ENCODE assay signal across 23 cellular contexts in the genomic region with DNA sequence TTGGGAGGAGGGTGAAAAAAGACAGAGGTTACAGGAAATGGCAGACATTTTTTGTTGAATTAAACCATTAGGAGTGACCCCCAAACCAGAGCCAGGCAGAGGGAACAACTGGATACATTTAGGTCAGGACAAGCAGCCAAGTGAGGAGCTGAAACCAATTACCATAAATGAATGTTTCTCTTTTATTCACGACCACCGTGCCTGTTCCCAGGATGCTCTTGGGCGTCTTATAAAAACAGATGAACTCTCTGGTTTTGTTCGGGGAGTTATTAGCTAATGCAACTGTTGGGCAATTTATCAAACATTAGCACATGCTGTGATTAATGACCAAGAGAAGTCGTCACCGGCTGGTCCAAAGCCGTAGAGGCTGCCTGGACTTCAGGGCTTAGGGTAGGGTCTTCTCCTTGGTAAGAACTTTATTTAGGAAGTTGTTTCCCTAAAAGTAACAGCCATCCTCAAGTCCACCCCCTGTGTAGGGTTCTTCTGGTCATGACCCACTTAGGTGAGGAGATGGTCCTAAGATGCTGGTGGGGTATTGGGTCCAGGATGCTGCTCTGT.
DNase-seq lines count a peak whose midpoint lies in the region; ATAC-seq, FAIRE-seq and TF ChIP-seq lines count a peak whose summit lies in the region.
"Had no signal": no experiment of that assay in that cellular context is flagged by ENCODE, and none has a peak within 500 bp of the region (broad histone marks: within the 10 kb centered on the region; RNA-seq: fewer than 3 reads in every experiment).

No MANE protein-coding gene starts in this region.

- intact Hi-C loops in Calu3 (cut with micrococcal nuclease; ENCODE audit: unreplicated experiment), result no loop called here
- intact Hi-C loops in lower leg skin (cut with DNase I; ENCODE audit: low total_unique reads), result loop anchor here (10.0 kb wide), 1 partner anchor 144 kb away; the partner anchor contains the start of gene FOXD2
- intact Hi-C loops in sciatic nerve (cut with DNase I), result no loop called here
- intact Hi-C loops in Caco-2 (cut with micrococcal nuclease; ENCODE audit: unreplicated experiment), result no loop called here

- TF ChIP-seq CTCF in Calu3 (IDR thresholded peaks at IDR 0.05; ENCODE audit: unreplicated experiment) (no peak), lower leg skin (IDR thresholded peaks at IDR 0.05) (no peak), Caco-2 (IDR thresholded peaks at IDR 0.05; ENCODE audit: insufficient read depth in 1 of 2, low read depth in 1 of 2, low read length in 1 of 2, severe bottlenecking in 1 of 2, unreplicated experiment in 1 of 2) (no peak)

- no peak overlapping the region for H3K4me3 ChIP-seq in SJSA1
- no peak overlapping the region for H3K4me3 ChIP-seq in lower leg skin (ENCODE audit: low read depth, poor library complexity, severe bottlenecking)
- H3K4me3 ChIP-seq in Caco-2 (ENCODE audit: low read depth, low read length), result no peak overlapping the region
- H3K4me3 ChIP-seq: heart right ventricle had no signal

- ATAC-seq in sciatic nerve (peak; percentile 80), HG02884 (IDR thresholded peaks at IDR 0.05; ENCODE audit: unreplicated experiment) (no peak)
- ATAC-seq: effector memory CD8-positive, alpha-beta T cell; Panc1 had no signal

- TF ChIP-seq POLR2A in lower leg skin (IDR thresholded peaks at IDR 0.05) (no peak), GM12891 (IDR thresholded peaks at IDR 0.05; ENCODE audit: low read depth, low read length) (no peak)

- H3K4me3 Mint-ChIP-seq in Calu3 (ENCODE audit: low read depth, unreplicated experiment) (peak overlapping the region; percentile 16), Caco-2 (ENCODE audit: unreplicated experiment) (no peak overlapping the region)
- H3K4me3 Mint-ChIP-seq: activated naive CD4-positive, alpha-beta T cell treated with anti-CD3 and anti-CD28 coated beads, Interleukin-2, amount 10 ng/mL, durations not matched to agents 7 days and 5 days; central memory CD8-positive, alpha-beta T cell; effector memory CD8-positive, alpha-beta T cell had no signal

- DNase-seq in Calu3 (no peak), SJSA1 (ENCODE audit: low read depth in 1 of 2, low spot score in 2 of 2) (no peak), lower leg skin (ENCODE audit: low spot score in 2 of 2) (peak; percentile 23 to 49), sciatic nerve (ENCODE audit: low spot score) (no peak), DMS79 treated with DMSO at 0.1 percent for 48 hours (lab: John Stamatoyannopoulos, UW) (no peak), Caco-2 (no peak), GM12891 (ENCODE audit: insufficient read length, low spot score) (no peak)
- DNase-seq: activated naive CD4-positive, alpha-beta T cell treated with anti-CD3 and anti-CD28 coated beads, Interleukin-2, amount 10 ng/mL, durations not matched to agents 7 days and 5 days; effector memory CD8-positive, alpha-beta T cell; EL; Karpas-422; NCI-H1092; NCI-H2081; NCI-H446; stimulated activated CD4-positive, alpha-beta T cell treated with anti-CD3 and anti-CD28 coated beads, Interleukin-12 subunit alpha, Interleukin-12 subunit beta, amount 100 ng/mL, for 4 hours; stimulated activated CD8-positive, alpha-beta memory T cell treated with anti-CD3 and anti-CD28 coated beads, Interleukin-4, amount 100 ng/mL, for 48 hours had no signal

- H3K27ac ChIP-seq in SJSA1, result peak overlapping the region; percentile 28

- H3K36me3 ChIP-seq in SJSA1 (no peaks in the 10 kb centered on the region), Caco-2 (ENCODE audit: control insufficient read depth, insufficient read depth, low read length) (no peaks in the 10 kb centered on the region)
- H3K36me3 ChIP-seq: heart right ventricle had no signal

- no peaks in the 10 kb centered on the region for H3K9me3 Mint-ChIP-seq in Calu3 (ENCODE audit: low read depth, unreplicated experiment)
- H3K9me3 Mint-ChIP-seq in Caco-2 (ENCODE audit: unreplicated experiment), result no peaks in the 10 kb centered on the region
- H3K9me3 Mint-ChIP-seq: activated naive CD4-positive, alpha-beta T cell treated with anti-CD3 and anti-CD28 coated beads, Interleukin-2, amount 10 ng/mL, durations not matched to agents 7 days and 5 days; central memory CD8-positive, alpha-beta T cell; effector memory CD8-positive, alpha-beta T cell had no signal

- no peak for FAIRE-seq in GM12891 (lab: Jason Lieb, UNC)
- FAIRE-seq: HTR-8/SVneo, islet of Langerhans, TTC549 had no signal

- POLR2A ChIA-PET in Caco-2 (lab: Charles Lee), result no interaction called here

- H3K4me1 Mint-ChIP-seq in Calu3 (ENCODE audit: low read depth, unreplicated experiment) (peaks cover 46% of the 10 kb centered on the region), Caco-2 (ENCODE audit: low read depth, unreplicated experiment) (no peaks in the 10 kb centered on the region)
- H3K4me1 Mint-ChIP-seq: activated naive CD4-positive, alpha-beta T cell treated with anti-CD3 and anti-CD28 coated beads, Interleukin-2, amount 10 ng/mL, durations not matched to agents 7 days and 5 days; central memory CD8-positive, alpha-beta T cell had no signal

- peaks cover 63% of the 10 kb centered on the region for H3K4me1 ChIP-seq in SJSA1 (replicated peaks)
- H3K4me1 ChIP-seq in Caco-2, result no peaks in the 10 kb centered on the region

- H3K36me3 Mint-ChIP-seq in Calu3 (ENCODE audit: insufficient read depth, unreplicated experiment) (peaks cover 11% of the 10 kb centered on the region), Caco-2 (ENCODE audit: insufficient read depth, unreplicated experiment) (no peaks in the 10 kb centered on the region)
- H3K36me3 Mint-ChIP-seq: activated naive CD4-positive, alpha-beta T cell treated with anti-CD3 and anti-CD28 coated beads, Interleukin-2, amount 10 ng/mL, durations not matched to agents 7 days and 5 days had no signal

- 33 to 48% methylated on average over 7 of the region's 7 CpGs for WGBS in lower leg skin, 2 donors

- CTCF ChIA-PET in Calu3 (lab: Charles Lee), result interaction anchor here (0.8 to 1.8 kb wide), 6 partner anchors 9 to 97 kb away, joined by 3 to 10 read pairs (median 3); no protein-coding TSS in a partner anchor
- CTCF ChIA-PET in Caco-2 (lab: Charles Lee), result interaction anchor here (0.6 to 1.5 kb wide), 2 partner anchors 141 to 259 kb away, joined by 3 read pairs; partner anchors contain the start of gene FOXD2

- H3K27me3 ChIP-seq in SJSA1 (replicated peaks) (no peaks in the 10 kb centered on the region), Caco-2 (replicated peaks; ENCODE audit: control insufficient read depth, insufficient read depth, low read length) (no peaks in the 10 kb centered on the region)

- BruUV-seq in Calu3 (replicated peaks; lab: Mats Ljungman, UMichigan) (no TSS peak), Caco-2 (replicated peaks; lab: Mats Ljungman, UMichigan) (no TSS peak)

- no peaks in the 10 kb centered on the region for H3K27me3 Mint-ChIP-seq in Calu3 (ENCODE audit: unreplicated experiment)
- H3K27me3 Mint-ChIP-seq in Caco-2 (ENCODE audit: insufficient read depth, unreplicated experiment), result peaks cover 2% of the 10 kb centered on the region

- H3K9me3 ChIP-seq in SJSA1 (replicated peaks) (no peaks in the 10 kb centered on the region), Caco-2 (no peaks in the 10 kb centered on the region)
- H3K9me3 ChIP-seq: heart right ventricle had no signal

- H3K27ac Mint-ChIP-seq in Calu3 (ENCODE audit: unreplicated experiment) (peak overlapping the region; percentile 64), Caco-2 (ENCODE audit: unreplicated experiment) (no peak overlapping the region)
- H3K27ac Mint-ChIP-seq: activated naive CD4-positive, alpha-beta T cell treated with anti-CD3 and anti-CD28 coated beads, Interleukin-2, amount 10 ng/mL, durations not matched to agents 7 days and 5 days; effector memory CD8-positive, alpha-beta T cell had no signal

TF ChIP-seq in GM12891, 5 proteins besides CTCF, POLR2A, EP300 and RAD21:
- TF ChIP-seq PAX5 (IDR thresholded peaks at IDR 0.05; ENCODE audit: insufficient read depth, low read length, severe bottlenecking) (no peak), SPI1 (IDR thresholded peaks at IDR 0.05; ENCODE audit: low read depth, low read length) (no peak), POLR2AphosphoS5 (IDR thresholded peaks at IDR 0.05; ENCODE audit: low read depth, low read length) (no peak), POU2F2 (IDR thresholded peaks at IDR 0.05; ENCODE audit: low read depth, low read length) (no peak), TAF1 (IDR thresholded peaks at IDR 0.05; ENCODE audit: low read depth, low read length) (no peak)

Comparison
In these comparisons a context has a peak if more than half of its experiments do, and no peak if none do; other contexts are left out.
1. DNase-seq: peak in lower leg skin (2 of 2); none in Calu3 (single experiment), SJSA1 (0 of 2), sciatic nerve (single experiment), DMS79 treated with DMSO at 0.1 percent for 48 hours (single experiment), Caco-2 (0 of 2) and GM12891 (single experiment).